Comparison of ENCODE assay signal across 1 cellular context in the genomic region with DNA sequence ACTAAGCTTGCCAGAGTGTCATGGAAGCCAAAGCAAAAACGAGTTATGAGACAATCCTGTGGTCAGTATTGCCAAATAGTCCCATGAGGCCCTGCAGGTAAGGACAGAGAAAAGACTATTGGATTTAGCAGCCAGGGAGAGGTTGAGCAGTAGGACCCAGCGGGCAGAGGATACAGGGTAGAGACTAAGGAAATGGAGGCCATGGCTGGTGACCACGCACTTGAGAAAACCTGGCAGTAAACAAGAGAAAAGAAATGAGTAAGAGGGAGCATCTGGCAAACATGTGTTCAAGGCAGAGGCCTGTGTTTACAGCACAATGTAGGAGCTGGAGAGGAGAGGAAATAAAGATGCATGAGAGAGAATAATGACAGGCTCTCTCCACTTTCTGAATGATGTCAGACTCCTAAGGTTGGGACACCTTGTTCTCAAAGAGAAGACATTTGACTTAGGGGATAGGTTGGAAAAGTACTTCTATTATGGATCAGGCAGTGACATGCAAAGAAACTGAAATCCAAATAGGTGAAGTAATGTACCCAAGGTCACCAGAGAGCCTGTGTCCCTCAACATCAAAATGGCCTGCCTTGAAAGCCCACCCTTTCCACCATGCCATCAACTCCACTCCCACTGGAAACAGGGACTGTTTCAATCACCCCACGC.
TF ChIP-seq lines count a peak whose summit lies in the region.

No MANE protein-coding gene starts in this region.

TF ChIP-seq in GM12891, 5 proteins besides CTCF, POLR2A, EP300 and RAD21:
- TF ChIP-seq POU2F2 (IDR thresholded peaks at IDR 0.05; ENCODE audit: low read depth, low read length): peak; percentile 53; the same call in 1 of the 2 replicates
- no peak for TF ChIP-seq POLR2AphosphoS5 (IDR thresholded peaks at IDR 0.05; ENCODE audit: low read depth, low read length)
